In genomic region chr10:7896297-7896696, GRCh38 we compare ENCODE assay signal across 37 cellular contexts.
"Had no signal": no experiment of that assay in that cellular context is flagged by ENCODE, and none has a peak within 500 bp of the region (broad histone marks: within the 10 kb centered on the region; RNA-seq: fewer than 3 reads in every experiment).

No MANE protein-coding gene starts in this region.

- FAIRE-seq: astrocyte, TTC549 had no signal

- H3K9me3 Mint-ChIP-seq: activated CD4-positive, alpha-beta T cell treated with anti-CD3 and anti-CD28 coated beads, Interleukin-2, amount 10 ng/mL, durations not matched to agents 7 days and 5 days; activated T-cell treated with anti-CD3 and anti-CD28 coated beads, Interleukin-2, amount 50 U/mL, for 24 hours; T-helper 1 cell treated with Interleukin-12 subunit alpha and Interleukin-12 subunit beta and Interleukin-4 antibody, amounts not matched to agents 30 μg/mL and 1 μg/mL, for 36 hours; T-helper 2 cell treated with Interferon-gamma antibody and Interleukin-4, amounts not matched to agents 5 μg/mL and 100 μg/mL, for 36 hours; WTC11 had no signal

- H3K9me3 ChIP-seq: adrenal gland, body of pancreas, breast epithelium, Peyer's patch, SJSA1, SK-N-SH had no signal

- H3K27ac Mint-ChIP-seq: activated CD4-positive, alpha-beta T cell treated with anti-CD3 and anti-CD28 coated beads for 36 hours; activated CD4-positive, alpha-beta T cell treated with anti-CD3 and anti-CD28 coated beads, Interleukin-2, amount 10 ng/mL, durations not matched to agents 7 days and 5 days; activated CD8-positive, alpha-beta memory T cell treated with anti-CD3 and anti-CD28 coated beads, Interleukin-2, amount 10 ng/mL, durations not matched to agents 7 days and 5 days; activated naive CD8-positive, alpha-beta T cell treated with anti-CD3 and anti-CD28 coated beads, Interleukin-2, amount 10 ng/mL, durations not matched to agents 7 days and 5 days; activated T-cell treated with anti-CD3 and anti-CD28 coated beads, Interleukin-2, amount 50 U/mL, for 24 hours; T-helper 1 cell treated with Interleukin-12 subunit alpha and Interleukin-12 subunit beta and Interleukin-4 antibody, amounts not matched to agents 30 μg/mL and 1 μg/mL, for 36 hours; T-helper 2 cell treated with Interferon-gamma antibody and Interleukin-4, amounts not matched to agents 5 μg/mL and 100 μg/mL, for 36 hours; WTC11 had no signal

- H3K27me3 Mint-ChIP-seq: activated CD4-positive, alpha-beta T cell treated with anti-CD3 and anti-CD28 coated beads for 36 hours; activated CD4-positive, alpha-beta T cell treated with anti-CD3 and anti-CD28 coated beads, Interleukin-2, amount 10 ng/mL, durations not matched to agents 7 days and 5 days; activated CD8-positive, alpha-beta memory T cell treated with anti-CD3 and anti-CD28 coated beads, Interleukin-2, amount 10 ng/mL, durations not matched to agents 7 days and 5 days; activated naive CD8-positive, alpha-beta T cell treated with anti-CD3 and anti-CD28 coated beads, Interleukin-2, amount 10 ng/mL, durations not matched to agents 7 days and 5 days; activated T-cell treated with anti-CD3 and anti-CD28 coated beads, Interleukin-2, amount 50 U/mL, for 24 hours had no signal

- DNase-seq: activated CD4-positive, alpha-beta T cell treated with anti-CD3 and anti-CD28 coated beads for 36 hours; activated CD4-positive, alpha-beta T cell treated with anti-CD3 and anti-CD28 coated beads, Interleukin-2, amount 10 ng/mL, durations not matched to agents 7 days and 5 days; activated CD4-positive, alpha-beta T cell treated with anti-CD3 and anti-CD28 coated beads, Interleukin-2, amount 50 U/mL, for 48 hours; activated CD8-positive, alpha-beta memory T cell treated with anti-CD3 and anti-CD28 coated beads for 24 hours; activated CD8-positive, alpha-beta memory T cell treated with anti-CD3 and anti-CD28 coated beads, Interleukin-2, amount 10 ng/mL, durations not matched to agents 7 days and 5 days; activated CD8-positive, alpha-beta memory T cell treated with anti-CD3 and anti-CD28 coated beads, Interleukin-2, amount 50 U/mL, for 48 hours; activated naive CD4-positive, alpha-beta T cell treated with anti-CD3 and anti-CD28 coated beads, Interleukin-2, amount 50 U/mL, for 16 hours; activated naive CD8-positive, alpha-beta T cell treated with anti-CD3 and anti-CD28 coated beads, Interleukin-2, amount 10 ng/mL, durations not matched to agents 7 days and 5 days; activated T-cell treated with anti-CD3 and anti-CD28 coated beads, Interleukin-2, amount 50 U/mL, for 24 hours; adrenal gland; body of pancreas; caudate nucleus; cerebellar nuclear complex; MM.1S; MV-4-11; NCI-H1092; NCI-H1436 treated with DMSO at 0.1 percent for 48 hours; NCI-H1694 treated with DMSO at 0.1 percent for 48 hours; NCI-H2029; NCI-H345; NCI-H524 treated with DMSO at 0.1 percent for 48 hours; NCI-H748 treated with DMSO at 0.1 percent for 48 hours; NK-92 treated with Interleukin-12 subunit alpha and Interleukin-12 subunit beta, amount 100 ng/mL, for 24 hours; PC-3; Peyer's patch; RPMI8226; SHP77 treated with DMSO at 0.1 percent for 48 hours; SK-N-SH had no signal

- H3K36me3 ChIP-seq: adrenal gland, breast epithelium, Peyer's patch, SJSA1 had no signal

- H3K36me3 Mint-ChIP-seq: WTC11 had no signal

- H3K4me3 ChIP-seq: adrenal gland, body of pancreas, breast epithelium, Peyer's patch, SJSA1 had no signal

- H3K4me3 Mint-ChIP-seq: activated CD4-positive, alpha-beta T cell treated with anti-CD3 and anti-CD28 coated beads for 36 hours; activated CD4-positive, alpha-beta T cell treated with anti-CD3 and anti-CD28 coated beads, Interleukin-2, amount 10 ng/mL, durations not matched to agents 7 days and 5 days; activated CD8-positive, alpha-beta memory T cell treated with anti-CD3 and anti-CD28 coated beads, Interleukin-2, amount 10 ng/mL, durations not matched to agents 7 days and 5 days; activated naive CD8-positive, alpha-beta T cell treated with anti-CD3 and anti-CD28 coated beads, Interleukin-2, amount 10 ng/mL, durations not matched to agents 7 days and 5 days; activated T-cell treated with anti-CD3 and anti-CD28 coated beads, Interleukin-2, amount 50 U/mL, for 24 hours; T-helper 1 cell treated with Interleukin-12 subunit alpha and Interleukin-12 subunit beta and Interleukin-4 antibody, amounts not matched to agents 30 μg/mL and 1 μg/mL, for 36 hours; T-helper 2 cell treated with Interferon-gamma antibody and Interleukin-4, amounts not matched to agents 5 μg/mL and 100 μg/mL, for 36 hours; WTC11 had no signal

- H3K27ac ChIP-seq: adrenal gland, body of pancreas, breast epithelium, KMS-11, Peyer's patch, SJSA1 had no signal

- H3K9ac ChIP-seq: KMS-11, SK-N-SH had no signal

- ATAC-seq: activated CD4-positive, alpha-beta T cell treated with anti-CD3 and anti-CD28 coated beads for 36 hours; activated CD4-positive, CD25-positive, alpha-beta regulatory T cell treated with anti-CD3 and anti-CD28 coated beads, Interleukin-2, amount 50 U/mL, for 24 hours; activated CD8-positive, alpha-beta memory T cell treated with anti-CD3 and anti-CD28 coated beads, Interleukin-2, amount 10 ng/mL, durations not matched to agents 7 days and 5 days; body of pancreas; PC-3; WTC11 had no signal

- H3K27me3 ChIP-seq: adrenal gland, body of pancreas, breast epithelium, Peyer's patch, SJSA1 had no signal

- H3K4me1 ChIP-seq: adrenal gland, body of pancreas, breast epithelium, Peyer's patch, SJSA1 had no signal

- H3K4me2 ChIP-seq: KMS-11 had no signal
